In the genomic region with DNA sequence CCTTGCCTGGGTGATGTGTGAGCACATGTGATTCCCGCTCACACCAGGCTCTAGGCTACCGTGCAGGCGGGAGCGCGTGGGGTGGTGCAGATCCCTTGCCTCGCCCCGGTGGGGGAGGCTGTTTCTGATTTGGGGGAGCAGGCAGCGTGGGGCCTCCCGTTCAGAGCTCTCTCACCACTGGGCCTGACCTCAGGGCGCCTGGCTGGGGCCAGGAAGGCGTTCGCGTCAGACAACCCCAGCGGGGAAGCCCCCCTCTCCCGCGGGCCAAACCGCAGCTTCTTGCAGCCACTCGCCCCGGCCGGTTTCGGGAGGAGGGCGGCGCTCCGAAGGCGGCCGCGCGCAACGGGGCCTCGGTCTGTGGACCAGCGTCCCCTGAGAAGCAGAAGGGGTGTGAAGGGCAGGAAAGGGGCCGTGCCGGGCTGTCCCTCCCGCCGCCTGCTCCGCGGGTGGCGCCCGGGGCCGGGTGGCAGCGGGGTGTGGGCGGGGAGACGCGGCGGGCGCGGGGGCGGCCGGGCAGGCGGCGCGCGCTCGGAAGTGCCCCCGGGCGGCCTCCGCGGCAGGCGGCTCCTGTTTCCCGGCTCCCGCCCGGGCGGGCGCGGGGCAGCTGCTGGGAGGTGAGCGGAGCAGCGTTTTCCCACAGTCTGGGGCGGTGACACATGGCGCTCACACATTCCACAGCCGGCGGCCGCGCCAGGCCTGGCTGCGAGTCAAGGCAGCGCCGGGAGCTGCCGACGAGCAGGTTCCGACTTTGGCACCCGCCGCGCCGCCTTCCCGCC, we compare ENCODE assay signal across 1 cellular context.
A peak's percentile ranks its signal among the peaks of the same experiment; 100 is the strongest.
TF ChIP-seq lines count a peak whose summit lies in the region.

No MANE protein-coding gene starts in this region.

TF ChIP-seq in K562, 482 proteins besides CTCF, POLR2A, EP300 and RAD21 (continued from another document and continues in another):
- TF ChIP-seq, protein P1, sequence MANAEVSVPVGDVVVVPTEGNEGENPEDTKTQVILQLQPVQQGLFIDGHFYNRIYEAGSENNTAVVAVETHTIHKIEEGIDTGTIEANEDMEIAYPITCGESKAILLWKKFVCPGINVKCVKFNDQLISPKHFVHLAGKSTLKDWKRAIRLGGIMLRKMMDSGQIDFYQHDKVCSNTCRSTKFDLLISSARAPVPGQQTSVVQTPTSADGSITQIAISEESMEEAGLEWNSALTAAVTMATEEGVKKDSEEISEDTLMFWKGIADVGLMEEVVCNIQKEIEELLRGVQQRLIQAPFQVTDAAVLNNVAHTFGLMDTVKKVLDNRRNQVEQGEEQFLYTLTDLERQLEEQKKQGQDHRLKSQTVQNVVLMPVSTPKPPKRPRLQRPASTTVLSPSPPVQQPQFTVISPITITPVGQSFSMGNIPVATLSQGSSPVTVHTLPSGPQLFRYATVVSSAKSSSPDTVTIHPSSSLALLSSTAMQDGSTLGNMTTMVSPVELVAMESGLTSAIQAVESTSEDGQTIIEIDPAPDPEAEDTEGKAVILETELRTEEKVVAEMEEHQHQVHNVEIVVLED (CRISPR knock-in tag; IDR thresholded peaks at IDR 0.05) = peak; percentile 21; the same call in 1 of the 2 replicates
- TF ChIP-seq MYBL2 (IDR thresholded peaks at IDR 0.05; ENCODE audit: low read depth) (no peak), MYBL2 (CRISPR knock-in tag; IDR thresholded peaks at IDR 0.05; ENCODE audit: borderline replicate concordance) (no peak), RBM39 (optimal IDR thresholded peaks at IDR 0.05; ENCODE audit: low read depth, low read length) (no peak), NR2C2 (CRISPR knock-in tag; IDR thresholded peaks at IDR 0.05) (0 out of 2 replicates have a peak, but pooled peaks have one; percentile 47), NR2C2 (tag; IDR thresholded peaks at IDR 0.05) (no peak; the same call in 1 of the 2 replicates), MTF1 (CRISPR knock-in tag; IDR thresholded peaks at IDR 0.05; ENCODE audit: borderline replicate concordance) (no peak), TOE1 (IDR thresholded peaks at IDR 0.05; ENCODE audit: borderline replicate concordance) (peak; percentile 35; the same call in 1 of the 2 replicates), TOE1 (CRISPR knock-in tag; IDR thresholded peaks at IDR 0.05; ENCODE audit: borderline replicate concordance, low read depth) (no peak), WHSC1 (IDR thresholded peaks at IDR 0.05; ENCODE audit: low read length) (no peak), LARP7 (IDR thresholded peaks at IDR 0.05) (no peak), FOXK2 (conservative IDR thresholded peaks at IDR 0.05 in 1 of 2, IDR thresholded peaks at IDR 0.05 in 1 of 2; ENCODE audit: low read depth in 2 of 2) (no peak), CCAR2 (IDR thresholded peaks at IDR 0.05; ENCODE audit: low read depth, low read length) (no peak), NCOA2 (IDR thresholded peaks at IDR 0.05; ENCODE audit: partially characterized antibody in 2 of 2) (peak in 1 of 2 experiments; percentile 60), TEAD2 (tag; IDR thresholded peaks at IDR 0.05) (no peak), ZNF644 (tag; IDR thresholded peaks at IDR 0.05; ENCODE audit: low read depth) (no peak), TRIM28 (IDR thresholded peaks at IDR 0.05) (peak; percentile 57; the same call in 1 of the 2 replicates), TAF9B (IDR thresholded peaks at IDR 0.05; ENCODE audit: partially characterized antibody) (peak; percentile 28), NR4A1 (CRISPR knock-in tag; IDR thresholded peaks at IDR 0.05) (0 out of 2 replicates have a peak, but pooled peaks have one; percentile 76), NR4A1 (tag; IDR thresholded peaks at IDR 0.05) (peak; percentile 82), ZNF143 (CRISPR knock-in tag; IDR thresholded peaks at IDR 0.05) (no peak; the same call in 1 of the 2 replicates), YY1 (IDR thresholded peaks at IDR 0.05; ENCODE audit: borderline replicate concordance in 1 of 3, control insufficient read depth in 1 of 3, extremely low read depth in 1 of 3, insufficient read depth in 3 of 3, insufficient read length in 1 of 3, insufficient replicate concordance in 2 of 3, low read depth in 1 of 3, low read length in 2 of 3) (no peak), NR3C1 (CRISPR knock-in tag; IDR thresholded peaks at IDR 0.05) (peak; percentile 93), MEF2D (tag; conservative IDR thresholded peaks at IDR 0.05; ENCODE audit: low read depth) (no peak; the same call in 1 of the 2 replicates), ZNF507 (tag; conservative IDR thresholded peaks at IDR 0.05) (no peak), NBN (IDR thresholded peaks at IDR 0.05; ENCODE audit: low read depth) (0 out of 2 replicates have a peak, but pooled peaks have one; percentile 20), NFIC (IDR thresholded peaks at IDR 0.05) (no peak), CBFB (CRISPR knock-in tag; IDR thresholded peaks at IDR 0.05) (peak; percentile 93), CBX2 (IDR thresholded peaks at IDR 0.05; ENCODE audit: insufficient read depth, low read length, poor library complexity, severe bottlenecking) (no peak), SOX6 (IDR thresholded peaks at IDR 0.05) (no peak), PHF20 (IDR thresholded peaks at IDR 0.05; ENCODE audit: partially characterized antibody) (peak; percentile 15), HNRNPK (IDR thresholded peaks at IDR 0.05; ENCODE audit: low read depth, low read length, poor library complexity, severe bottlenecking) (no peak), E2F3 (CRISPR knock-in tag; IDR thresholded peaks at IDR 0.05) (peak; percentile 66; the same call in 1 of the 2 replicates), MAFF (IDR thresholded peaks at IDR 0.05; ENCODE audit: low read length) (no peak), ZNF76 (CRISPR knock-in tag; IDR thresholded peaks at IDR 0.05; ENCODE audit: borderline replicate concordance) (no peak), PML (IDR thresholded peaks at IDR 0.05; ENCODE audit: low read length) (no peak), GABPB2 (CRISPR knock-in tag; conservative IDR thresholded peaks at IDR 0.05) (no peak), BCOR (IDR thresholded peaks at IDR 0.05) (no peak), CBX1 (IDR thresholded peaks at IDR 0.05; ENCODE audit: low read depth) (0 out of 2 replicates have a peak, but pooled peaks have one; percentile 29), ZNF561 (CRISPR knock-in tag; conservative IDR thresholded peaks at IDR 0.05) (no peak), ZNF282 (CRISPR knock-in tag; IDR thresholded peaks at IDR 0.05) (no peak), ZFP1 (CRISPR knock-in tag; IDR thresholded peaks at IDR 0.05) (no peak), CHCHD3 (CRISPR knock-in tag; IDR thresholded peaks at IDR 0.05) (no peak), ZNF583 (CRISPR knock-in tag; IDR thresholded peaks at IDR 0.05) (peak; percentile 61), ATF1 (CRISPR knock-in tag; IDR thresholded peaks at IDR 0.05) (no peak), ATF1 (tag; IDR thresholded peaks at IDR 0.05) (0 out of 2 replicates have a peak, but pooled peaks have one; percentile 26), RCOR1 (IDR thresholded peaks at IDR 0.05; ENCODE audit: borderline replicate concordance in 1 of 2, low read depth in 2 of 2, low read length in 2 of 2) (no peak), NFXL1 (CRISPR knock-in tag; IDR thresholded peaks at IDR 0.05) (0 out of 2 replicates have a peak, but pooled peaks have one; percentile 14), FOXJ3 (CRISPR knock-in tag; IDR thresholded peaks at IDR 0.05) (no peak), DPF2 (IDR thresholded peaks at IDR 0.05) (no peak; the same call in 1 of the 2 replicates), ZBTB17 (CRISPR knock-in tag; IDR thresholded peaks at IDR 0.05) (peak; percentile 76; the same call in 1 of the 2 replicates), LCOR (CRISPR knock-in tag; IDR thresholded peaks at IDR 0.05) (no peak; the same call in 1 of the 2 replicates), HDAC8 (tag; IDR thresholded peaks at IDR 0.05) (peak; percentile 39; the same call in 1 of the 2 replicates), NR2C1 (IDR thresholded peaks at IDR 0.05) (no peak), NR2C1 (tag; IDR thresholded peaks at IDR 0.05) (peak; percentile 66; the same call in 1 of the 2 replicates), ZKSCAN3 (CRISPR knock-in tag; IDR thresholded peaks at IDR 0.05) (no peak)
- TF ChIP-seq, protein P2, sequence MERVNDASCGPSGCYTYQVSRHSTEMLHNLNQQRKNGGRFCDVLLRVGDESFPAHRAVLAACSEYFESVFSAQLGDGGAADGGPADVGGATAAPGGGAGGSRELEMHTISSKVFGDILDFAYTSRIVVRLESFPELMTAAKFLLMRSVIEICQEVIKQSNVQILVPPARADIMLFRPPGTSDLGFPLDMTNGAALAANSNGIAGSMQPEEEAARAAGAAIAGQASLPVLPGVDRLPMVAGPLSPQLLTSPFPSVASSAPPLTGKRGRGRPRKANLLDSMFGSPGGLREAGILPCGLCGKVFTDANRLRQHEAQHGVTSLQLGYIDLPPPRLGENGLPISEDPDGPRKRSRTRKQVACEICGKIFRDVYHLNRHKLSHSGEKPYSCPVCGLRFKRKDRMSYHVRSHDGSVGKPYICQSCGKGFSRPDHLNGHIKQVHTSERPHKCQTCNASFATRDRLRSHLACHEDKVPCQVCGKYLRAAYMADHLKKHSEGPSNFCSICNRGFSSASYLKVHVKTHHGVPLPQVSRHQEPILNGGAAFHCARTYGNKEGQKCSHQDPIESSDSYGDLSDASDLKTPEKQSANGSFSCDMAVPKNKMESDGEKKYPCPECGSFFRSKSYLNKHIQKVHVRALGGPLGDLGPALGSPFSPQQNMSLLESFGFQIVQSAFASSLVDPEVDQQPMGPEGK (CRISPR knock-in tag; IDR thresholded peaks at IDR 0.05; ENCODE audit: borderline replicate concordance) = no peak
- TF ChIP-seq, protein P3, sequence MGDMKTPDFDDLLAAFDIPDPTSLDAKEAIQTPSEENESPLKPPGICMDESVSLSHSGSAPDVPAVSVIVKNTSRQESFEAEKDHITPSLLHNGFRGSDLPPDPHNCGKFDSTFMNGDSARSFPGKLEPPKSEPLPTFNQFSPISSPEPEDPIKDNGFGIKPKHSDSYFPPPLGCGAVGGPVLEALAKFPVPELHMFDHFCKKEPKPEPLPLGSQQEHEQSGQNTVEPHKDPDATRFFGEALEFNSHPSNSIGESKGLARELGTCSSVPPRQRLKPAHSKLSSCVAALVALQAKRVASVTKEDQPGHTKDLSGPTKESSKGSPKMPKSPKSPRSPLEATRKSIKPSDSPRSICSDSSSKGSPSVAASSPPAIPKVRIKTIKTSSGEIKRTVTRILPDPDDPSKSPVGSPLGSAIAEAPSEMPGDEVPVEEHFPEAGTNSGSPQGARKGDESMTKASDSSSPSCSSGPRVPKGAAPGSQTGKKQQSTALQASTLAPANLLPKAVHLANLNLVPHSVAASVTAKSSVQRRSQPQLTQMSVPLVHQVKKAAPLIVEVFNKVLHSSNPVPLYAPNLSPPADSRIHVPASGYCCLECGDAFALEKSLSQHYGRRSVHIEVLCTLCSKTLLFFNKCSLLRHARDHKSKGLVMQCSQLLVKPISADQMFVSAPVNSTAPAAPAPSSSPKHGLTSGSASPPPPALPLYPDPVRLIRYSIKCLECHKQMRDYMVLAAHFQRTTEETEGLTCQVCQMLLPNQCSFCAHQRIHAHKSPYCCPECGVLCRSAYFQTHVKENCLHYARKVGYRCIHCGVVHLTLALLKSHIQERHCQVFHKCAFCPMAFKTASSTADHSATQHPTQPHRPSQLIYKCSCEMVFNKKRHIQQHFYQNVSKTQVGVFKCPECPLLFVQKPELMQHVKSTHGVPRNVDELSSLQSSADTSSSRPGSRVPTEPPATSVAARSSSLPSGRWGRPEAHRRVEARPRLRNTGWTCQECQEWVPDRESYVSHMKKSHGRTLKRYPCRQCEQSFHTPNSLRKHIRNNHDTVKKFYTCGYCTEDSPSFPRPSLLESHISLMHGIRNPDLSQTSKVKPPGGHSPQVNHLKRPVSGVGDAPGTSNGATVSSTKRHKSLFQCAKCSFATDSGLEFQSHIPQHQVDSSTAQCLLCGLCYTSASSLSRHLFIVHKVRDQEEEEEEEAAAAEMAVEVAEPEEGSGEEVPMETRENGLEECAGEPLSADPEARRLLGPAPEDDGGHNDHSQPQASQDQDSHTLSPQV (IDR thresholded peaks at IDR 0.05) = peak; percentile 93
- TF ChIP-seq, protein P4, sequence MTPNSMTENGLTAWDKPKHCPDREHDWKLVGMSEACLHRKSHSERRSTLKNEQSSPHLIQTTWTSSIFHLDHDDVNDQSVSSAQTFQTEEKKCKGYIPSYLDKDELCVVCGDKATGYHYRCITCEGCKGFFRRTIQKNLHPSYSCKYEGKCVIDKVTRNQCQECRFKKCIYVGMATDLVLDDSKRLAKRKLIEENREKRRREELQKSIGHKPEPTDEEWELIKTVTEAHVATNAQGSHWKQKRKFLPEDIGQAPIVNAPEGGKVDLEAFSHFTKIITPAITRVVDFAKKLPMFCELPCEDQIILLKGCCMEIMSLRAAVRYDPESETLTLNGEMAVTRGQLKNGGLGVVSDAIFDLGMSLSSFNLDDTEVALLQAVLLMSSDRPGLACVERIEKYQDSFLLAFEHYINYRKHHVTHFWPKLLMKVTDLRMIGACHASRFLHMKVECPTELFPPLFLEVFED (CRISPR knock-in tag; conservative IDR thresholded peaks at IDR 0.05) = no peak
- TF ChIP-seq, protein P5, sequence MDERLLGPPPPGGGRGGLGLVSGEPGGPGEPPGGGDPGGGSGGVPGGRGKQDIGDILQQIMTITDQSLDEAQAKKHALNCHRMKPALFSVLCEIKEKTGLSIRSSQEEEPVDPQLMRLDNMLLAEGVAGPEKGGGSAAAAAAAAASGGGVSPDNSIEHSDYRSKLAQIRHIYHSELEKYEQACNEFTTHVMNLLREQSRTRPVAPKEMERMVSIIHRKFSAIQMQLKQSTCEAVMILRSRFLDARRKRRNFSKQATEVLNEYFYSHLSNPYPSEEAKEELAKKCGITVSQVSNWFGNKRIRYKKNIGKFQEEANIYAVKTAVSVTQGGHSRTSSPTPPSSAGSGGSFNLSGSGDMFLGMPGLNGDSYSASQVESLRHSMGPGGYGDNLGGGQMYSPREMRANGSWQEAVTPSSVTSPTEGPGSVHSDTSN (CRISPR knock-in tag; IDR thresholded peaks at IDR 0.05; ENCODE audit: low read depth) = no peak
- TF ChIP-seq, protein P5 (tag; conservative IDR thresholded peaks at IDR 0.05; ENCODE audit: low read depth) = no peak
- TF ChIP-seq, protein P6, sequence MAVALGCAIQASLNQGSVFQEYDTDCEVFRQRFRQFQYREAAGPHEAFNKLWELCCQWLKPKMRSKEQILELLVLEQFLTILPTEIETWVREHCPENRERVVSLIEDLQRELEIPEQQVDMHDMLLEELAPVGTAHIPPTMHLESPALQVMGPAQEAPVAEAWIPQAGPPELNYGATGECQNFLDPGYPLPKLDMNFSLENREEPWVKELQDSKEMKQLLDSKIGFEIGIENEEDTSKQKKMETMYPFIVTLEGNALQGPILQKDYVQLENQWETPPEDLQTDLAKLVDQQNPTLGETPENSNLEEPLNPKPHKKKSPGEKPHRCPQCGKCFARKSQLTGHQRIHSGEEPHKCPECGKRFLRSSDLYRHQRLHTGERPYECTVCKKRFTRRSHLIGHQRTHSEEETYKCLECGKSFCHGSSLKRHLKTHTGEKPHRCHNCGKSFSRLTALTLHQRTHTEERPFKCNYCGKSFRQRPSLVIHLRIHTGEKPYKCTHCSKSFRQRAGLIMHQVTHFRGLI (CRISPR knock-in tag; IDR thresholded peaks at IDR 0.05) = no peak
